Comparison of ENCODE assay signal across 8 cellular contexts in the genomic region with DNA sequence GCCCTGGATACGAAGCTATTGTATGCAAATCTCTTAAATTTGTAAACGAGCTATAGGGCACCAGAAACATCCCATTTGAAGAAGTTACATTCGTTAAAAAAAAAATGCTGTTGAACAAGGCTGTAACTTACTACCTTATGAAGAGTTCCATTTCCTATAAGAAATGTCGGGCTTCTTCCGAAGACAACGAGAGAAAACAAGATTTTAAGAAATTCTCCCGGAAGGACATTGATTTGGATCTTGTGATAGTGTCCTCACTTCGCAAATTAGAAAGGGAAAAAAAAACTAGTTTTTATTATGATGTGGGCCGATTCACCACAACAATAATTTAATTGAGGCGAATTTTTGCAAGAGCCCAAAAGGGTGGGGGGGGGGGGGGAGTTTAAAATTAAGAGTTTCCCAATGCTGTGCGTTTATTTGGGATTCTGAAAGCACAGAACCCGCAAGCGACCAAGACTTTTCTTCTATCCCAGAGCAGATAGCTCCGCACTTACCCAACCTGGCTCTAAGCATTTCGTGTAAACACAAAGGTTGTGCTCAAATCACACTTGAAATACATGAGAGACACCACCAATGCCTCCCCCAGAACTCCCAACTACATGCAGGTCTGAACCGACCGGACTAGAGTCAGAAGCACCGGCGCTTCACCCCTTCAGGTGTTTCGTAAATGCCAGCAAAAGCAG. TPM values are rescaled to one million over a fixed set of nuclear protein-coding genes. Genes with fewer than 3 reads are reported as not detected.
DNase-seq lines count a peak whose midpoint lies in the region; ATAC-seq and TF ChIP-seq lines count a peak whose summit lies in the region.
"Had no signal": no experiment of that assay in that cellular context is flagged by ENCODE, and none has a peak within 500 bp of the region (broad histone marks: within the 10 kb centered on the region; RNA-seq: fewer than 3 reads in every experiment).

No MANE protein-coding gene starts in this region.

- no peak for TF ChIP-seq POLR2A in gastrocnemius medialis (IDR thresholded peaks at IDR 0.05)

- H3K27me3 ChIP-seq in iPS-15b (ENCODE audit: control insufficient read depth, insufficient read depth, low read length) (peaks cover 79% of the 10 kb centered on the region), gastrocnemius medialis (peaks cover 7 to 17% (median 9%) of the 10 kb centered on the region in 3 donors)

- no peak overlapping the region for H3K9ac ChIP-seq in iPS-15b (ENCODE audit: low read depth, low read length)

- peaks cover 10% of the 10 kb centered on the region for H3K36me3 Mint-ChIP-seq in T-helper 17 cell (ENCODE audit: low read depth)

- in situ Hi-C loops in gastrocnemius medialis (cut with MboI; ENCODE audit: low sequenced_read_pairs in 4 of 4): no loop called here

- H3K27me3 Mint-ChIP-seq in T-helper 17 cell: peaks cover 69% of the 10 kb centered on the region

- H3K27ac Mint-ChIP-seq in T-helper 17 cell: no peak overlapping the region

- peak overlapping the region; percentile 39 for H3K4me3 Mint-ChIP-seq in T-helper 17 cell

- CTCF ChIA-PET in HEK293 (lab: Yijun Ruan, JAX): interaction anchor here (0.6 to 2.1 kb wide), 10 partner anchors 16 to 1352 kb away, joined by 3 to 13 read pairs (median 4); no protein-coding TSS in a partner anchor

- H3K4me1 ChIP-seq in HEK293 (ENCODE audit: control insufficient read depth, insufficient read depth, low read length): peaks cover 5% of the 10 kb centered on the region
- H3K4me1 ChIP-seq in iPS-15b (ENCODE audit: control insufficient read depth, insufficient read depth, low read length): peaks cover 9% of the 10 kb centered on the region
- H3K4me1 ChIP-seq in gastrocnemius medialis: peaks cover 11 to 30% of the 10 kb centered on the region in 2 donors

- peak overlapping the region; percentile 89; the same call in 1 of the 2 replicates for H3K27ac ChIP-seq in HEK293 (ENCODE audit: extremely low read depth, low read depth, low read length)
- peak overlapping the region; percentile 88 to 91 (median 90) for H3K27ac ChIP-seq in gastrocnemius medialis

- TF ChIP-seq CTCF in HEK293 (tag by site-specific recombination; IDR thresholded peaks at IDR 0.05) (no peak), gastrocnemius medialis (IDR thresholded peaks at IDR 0.05 in 4 of 5, conservative IDR thresholded peaks at IDR 0.05 in 1 of 5) (no peak)

- ATAC-seq in T-helper 17 cell (no peak), gastrocnemius medialis (no peak), HG03097 (IDR thresholded peaks at IDR 0.05; ENCODE audit: low FRiP score, unreplicated experiment) (no peak), HG02798 (IDR thresholded peaks at IDR 0.05; ENCODE audit: poor library complexity, unreplicated experiment) (no peak)
- ATAC-seq: activated CD4-positive, CD25-positive, alpha-beta regulatory T cell treated with anti-CD3 and anti-CD28 coated beads, Interleukin-2, amount 50 U/mL, for 24 hours had no signal

- H3K9me3 ChIP-seq in HEK293 (ENCODE audit: control insufficient read depth, insufficient read depth, low read depth, low read length): no peaks in the 10 kb centered on the region
- H3K9me3 ChIP-seq in T-helper 17 cell (ENCODE audit: control insufficient read depth, low read length, poor library complexity, severe bottlenecking): no peaks in the 10 kb centered on the region
- H3K9me3 ChIP-seq in iPS-15b (ENCODE audit: control insufficient read depth, insufficient read depth, low read length): no peaks in the 10 kb centered on the region
- no peaks in the 10 kb centered on the region for H3K9me3 ChIP-seq in gastrocnemius medialis

- H3K4me3 ChIP-seq in HEK293 (ENCODE audit: low read depth, low read length) (no peak overlapping the region), iPS-15b (ENCODE audit: low read depth, low read length) (peak overlapping the region; percentile 56), gastrocnemius medialis (peak overlapping the region; percentile 70 to 76 (median 74))

- intact Hi-C loops in gastrocnemius medialis (cut with DNase I; ENCODE audit: low total_unique reads): loop anchor here (2.0 to 5.0 kb wide), 2 partner anchors 647 to 1482 kb away; no protein-coding TSS in a partner anchor

- H3K4me1 Mint-ChIP-seq in T-helper 17 cell: peaks cover 11% of the 10 kb centered on the region

- peaks cover 12 to 19% of the 10 kb centered on the region in 2 experiments for H3K36me3 ChIP-seq in HEK293 (ENCODE audit: control insufficient read depth in 2 of 2, insufficient read depth in 1 of 2, low read length in 2 of 2)
- H3K36me3 ChIP-seq in iPS-15b (ENCODE audit: control insufficient read depth, insufficient read depth, low read length): peaks cover 5% of the 10 kb centered on the region
- H3K36me3 ChIP-seq in gastrocnemius medialis: no peaks in the 10 kb centered on the region

- POLR2A ChIA-PET in HEK293 (lab: Yijun Ruan, JAX): interaction anchor here (1.4 to 2.0 kb wide), 4 partner anchors 10 to 1004 kb away, joined by 3 to 10 read pairs (median 5); no protein-coding TSS in a partner anchor

- no peak for DNase-seq in T-helper 17 cell
- DNase-seq in gastrocnemius medialis: no peak
- no peak for DNase-seq in NCI-H2029 (lab: John Stamatoyannopoulos, UW)

TF ChIP-seq in HEK293, 187 proteins besides CTCF, POLR2A, EP300 and RAD21:
- no peak for TF ChIP-seq ZNF404 (tag by site-specific recombination; IDR thresholded peaks at IDR 0.05)
TF ChIP-seq in HEK293: peak in this region for 0.

RNA-seq across cellular contexts. Expression of a gene that starts 1.4 kb away (rescaled TPM):
- total RNA-seq in T-helper 17 cell (not detected), gastrocnemius medialis (1 to 10 TPM in 1 of 4 donors, under 1 TPM in 3; 0.31 to 1.0 (median 0.56) TPM)
